In genomic region chr4:78145005-78145404, GRCh38 we compare ENCODE assay signal across 2 cellular contexts.
TF ChIP-seq lines count a peak whose summit lies in the region.

No MANE protein-coding gene starts in this region.

TF ChIP-seq in HepG2, 621 proteins besides CTCF, POLR2A, EP300 and RAD21:
- peak in 1 of 2 experiments; percentile 77; a peak in 3 of 4 replicates for TF ChIP-seq MAFK (conservative IDR thresholded peaks at IDR 0.05 in 1 of 2, IDR thresholded peaks at IDR 0.05 in 1 of 2; ENCODE audit: low read length in 2 of 2)
- peak; percentile 50 for TF ChIP-seq MAFF (IDR thresholded peaks at IDR 0.05; ENCODE audit: low read depth, low read length)
- no peak for TF ChIP-seq LBX2 (CRISPR knock-in tag; IDR thresholded peaks at IDR 0.05; ENCODE audit: borderline replicate concordance)

TF ChIP-seq in H1, 55 proteins besides CTCF, POLR2A, EP300 and RAD21:
- TF ChIP-seq BACH1 (IDR thresholded peaks at IDR 0.05; ENCODE audit: low read length) (peak; percentile 69), RBBP5 (IDR thresholded peaks at IDR 0.05; ENCODE audit: borderline replicate concordance, low read depth, low read length) (no peak), CHD1 (IDR thresholded peaks at IDR 0.05; ENCODE audit: low read depth, low read length) (no peak), EZH2 (IDR thresholded peaks at IDR 0.05; ENCODE audit: low read depth, low read length, severe bottlenecking) (no peak), E2F6 (IDR thresholded peaks at IDR 0.05) (no peak), TBP (IDR thresholded peaks at IDR 0.05; ENCODE audit: low read depth, low read length) (no peak), HDAC2 (IDR thresholded peaks at IDR 0.05; ENCODE audit: borderline replicate concordance in 1 of 2, low read depth in 2 of 2, low read length in 2 of 2) (no peak), RFX5 (IDR thresholded peaks at IDR 0.05; ENCODE audit: borderline replicate concordance, low read depth, low read length) (no peak), JUN (IDR thresholded peaks at IDR 0.05; ENCODE audit: low read depth, low read length) (no peak), MAFK (IDR thresholded peaks at IDR 0.05; ENCODE audit: low read depth, low read length) (peak; percentile 79)
